ENCODE assay signal across 18 cellular contexts in the genomic region with DNA sequence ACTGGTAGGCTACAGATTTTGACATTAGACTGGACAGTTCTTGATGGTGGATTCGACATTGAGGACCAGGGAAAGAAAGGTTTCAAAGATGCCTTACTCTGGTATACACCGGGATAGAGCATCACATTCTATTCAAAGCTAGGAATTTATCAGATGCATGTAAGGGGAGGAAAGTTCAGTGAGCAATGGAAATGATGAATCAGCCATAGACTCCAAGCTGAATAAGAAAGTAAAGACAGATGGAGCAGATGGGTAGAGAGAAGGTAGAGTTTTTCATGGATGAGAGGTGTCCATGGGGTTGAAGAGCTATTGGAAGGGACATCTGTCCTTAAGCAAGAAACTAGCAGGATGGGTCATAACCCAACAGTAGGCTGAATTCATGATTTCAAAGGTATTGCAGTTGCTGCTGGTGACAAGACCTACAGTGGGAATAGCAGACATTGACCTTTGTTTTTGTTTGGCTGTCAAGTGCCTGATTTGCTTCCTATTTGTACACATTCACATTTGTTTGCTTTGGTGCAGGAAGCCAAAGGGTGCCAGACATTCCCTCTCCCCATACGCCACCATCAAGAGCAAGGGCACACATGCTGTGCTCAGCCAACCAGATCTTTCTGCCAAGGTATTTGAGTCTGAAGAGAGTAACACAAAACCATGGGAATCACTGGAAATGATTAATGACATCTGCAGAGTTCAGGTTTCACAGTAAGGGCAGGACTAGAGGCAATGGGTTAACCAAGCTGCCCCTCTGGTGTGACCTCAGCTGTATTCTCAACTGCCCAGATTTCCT. TPM values are rescaled to one million over a fixed set of nuclear protein-coding genes. Genes with fewer than 3 reads are reported as not detected.
DNase-seq lines count a peak whose midpoint lies in the region; ATAC-seq, FAIRE-seq and TF ChIP-seq lines count a peak whose summit lies in the region.
"Had no signal": no experiment of that assay in that cellular context is flagged by ENCODE, and none has a peak within 500 bp of the region (broad histone marks: within the 10 kb centered on the region; RNA-seq: fewer than 3 reads in every experiment).

No MANE protein-coding gene starts in this region.

- H3K9ac ChIP-seq in GM23248: no peak overlapping the region
- no peak overlapping the region for H3K9ac ChIP-seq in kidney (ENCODE audit: low read length in 2 of 2)
- H3K9ac ChIP-seq: BLaER1 had no signal

- H3K4me2 ChIP-seq in GM23248 (ENCODE audit: unreplicated experiment): no peak overlapping the region
- H3K4me2 ChIP-seq: BLaER1, smooth muscle cell had no signal

- no peaks in the 10 kb centered on the region for H3K79me2 ChIP-seq in GM23248 (ENCODE audit: insufficient read depth)

- no peak overlapping the region for H2AFZ ChIP-seq in GM23248

- TF ChIP-seq CTCF in right lobe of liver (IDR thresholded peaks at IDR 0.05) (no peak), D721Med (IDR thresholded peaks at IDR 0.05; ENCODE audit: insufficient read depth, missing control alignments) (no peak), kidney (IDR thresholded peaks at IDR 0.05; ENCODE audit: borderline replicate concordance, extremely low read depth, insufficient read depth) (no peak), adrenal gland (IDR thresholded peaks at IDR 0.05) (no peak)

- in situ Hi-C loops in GM23248 (cut with MboI): no loop called here

- TF ChIP-seq POLR2A in right lobe of liver (IDR thresholded peaks at IDR 0.05) (no peak), adrenal gland (IDR thresholded peaks at IDR 0.05) (no peak)

- H3K27me3 ChIP-seq in GM23248 (replicated peaks; ENCODE audit: insufficient read depth) (peaks cover 9% of the 10 kb centered on the region; the same call in 1 of the 2 replicates), right lobe of liver (no peaks in the 10 kb centered on the region), adrenal gland (no peaks in the 10 kb centered on the region)
- H3K27me3 ChIP-seq: BLaER1 had no signal

- H3K4me1 ChIP-seq in GM23248 (ENCODE audit: insufficient read depth) (no peaks in the 10 kb centered on the region), right lobe of liver (peaks cover 0 to 18% (median 6%) of the 10 kb centered on the region in 4 donors), kidney (ENCODE audit: control insufficient read depth in 1 of 2, insufficient read depth in 1 of 2, low read depth in 1 of 2, low read length in 2 of 2) (peaks cover 0 to 10% of the 10 kb centered on the region in 2 donors), adrenal gland (replicated peaks in 1 of 2) (no peaks in the 10 kb centered on the region)
- H3K4me1 ChIP-seq: BLaER1 had no signal

- FAIRE-seq in RCC 7860 (lab: Jason Lieb, UNC): peak; percentile 94
- no peak for FAIRE-seq in D721Med (lab: Jason Lieb, UNC)
- no peak for FAIRE-seq in kidney (lab: Jason Lieb, UNC)
- FAIRE-seq: islet of Langerhans, urothelium cell line had no signal

- ATAC-seq in right lobe of liver (peak; percentile 94 to 98 (median 96)), GM18858 (IDR thresholded peaks at IDR 0.05; ENCODE audit: unreplicated experiment) (no peak)

- H3K36me3 ChIP-seq in GM23248 (ENCODE audit: low read depth): no peaks in the 10 kb centered on the region
- no peaks in the 10 kb centered on the region for H3K36me3 ChIP-seq in right lobe of liver
- no peaks in the 10 kb centered on the region for H3K36me3 ChIP-seq in kidney (ENCODE audit: control insufficient read depth in 1 of 2, insufficient read depth in 2 of 2, low read length in 2 of 2)
- no peaks in the 10 kb centered on the region for H3K36me3 ChIP-seq in adrenal gland (replicated peaks in 1 of 2)
- H3K36me3 ChIP-seq: BLaER1 had no signal

- H3K4me3 ChIP-seq in GM23248 (no peak overlapping the region), right lobe of liver (no peak overlapping the region), kidney (ENCODE audit: low read length in 2 of 2) (no peak overlapping the region), adrenal gland (no peak overlapping the region)
- H3K4me3 ChIP-seq: BLaER1, SK-N-MC, smooth muscle cell had no signal

- no peaks in the 10 kb centered on the region for H3K9me2 ChIP-seq in GM23248 (ENCODE audit: insufficient read depth)

- H3K9me3 ChIP-seq in GM23248 (ENCODE audit: low read depth): no peaks in the 10 kb centered on the region
- no peaks in the 10 kb centered on the region for H3K9me3 ChIP-seq in right lobe of liver
- H3K9me3 ChIP-seq in kidney (ENCODE audit: control insufficient read depth in 1 of 2, low read length in 2 of 2): no peaks in the 10 kb centered on the region
- H3K9me3 ChIP-seq in adrenal gland (replicated peaks in 1 of 3): no peaks in the 10 kb centered on the region

- H3K27ac ChIP-seq in GM23248 (no peak overlapping the region), right lobe of liver (peak overlapping the region; percentile 60 to 70 (median 63)), kidney (ENCODE audit: low read depth in 2 of 2, low read length in 2 of 2) (no peak overlapping the region), adrenal gland (no peak overlapping the region)
- H3K27ac ChIP-seq: BLaER1, SK-N-MC had no signal

- no peaks in the 10 kb centered on the region for H3F3A ChIP-seq in GM23248 (ENCODE audit: insufficient read depth)

- WGBS in GM23248 (ENCODE audit: low coverage in 1 of 2, low lambda C conversion rate in 2 of 2, missing lambda C conversion rate in 2 of 2), 2 experiments: 67 to 82% methylated on average over 3 of the region's 3 CpGs
- WGBS in right lobe of liver (ENCODE audit: insufficient coverage, low coverage, low lambda C conversion rate, missing lambda C conversion rate): 70% methylated on average over 3 of the region's 3 CpGs
- 84 to 95% (median 88%) methylated on average over 3 of the region's 3 CpGs for WGBS in adrenal gland, 4 donors

- DNase-seq in GM23248 (peak; percentile 12), NCI-H2107 treated with DMSO at 0.1 percent for 48 hours (lab: John Stamatoyannopoulos, UW; ENCODE audit: unreplicated experiment) (peak; percentile 71), RCC 7860 (ENCODE audit: low spot score) (peak; percentile 85), right lobe of liver (peak; percentile 58 to 80 (median 72)), D721Med (ENCODE audit: insufficient read length, low spot score) (no peak), kidney (no peak), adrenal gland (no peak)
- DNase-seq: activated CD4-positive, alpha-beta memory T cell treated with anti-CD3 and anti-CD28 coated beads for 36 hours; caudate nucleus; KG1; NCI-H1694 treated with DMSO at 0.1 percent for 48 hours; stimulated activated naive CD4-positive, alpha-beta T cell treated with Interleukin-2 at 50 U/mL for 16 hours had no signal

- no peaks in the 10 kb centered on the region for H4K20me1 ChIP-seq in GM23248 (ENCODE audit: insufficient read depth)
- H4K20me1 ChIP-seq: BLaER1 had no signal

- intact Hi-C loops in right lobe of liver (cut with DNase I): no loop called here
- intact Hi-C loops in kidney (cut with DNase I): no loop called here
- intact Hi-C loops in adrenal gland (cut with DNase I): no loop called here

RNA-seq across cellular contexts. Expression of gene CACUL1, which starts 8.6 kb away (rescaled TPM):
- total RNA-seq in GM23248 (2014; rRNA removed; shearing (Covaris generic)): 14.8 and 18.8 TPM in 2 replicates
- 26.3 and 27.1 TPM in 2 replicates for polyA plus RNA-seq in GM23248 (2016; fragmentation: Nextera tagmentation; extraction: Ambion mirVana)
- 10 to 100 TPM; 15.5 to 26.4 (median 17.8) TPM for total RNA-seq in right lobe of liver
- total RNA-seq in kidney: 39.3 TPM
- 5.3 TPM for polyA plus RNA-seq in kidney (ENCODE audit: insufficient read depth, low read depth, low replicate concordance)
- 10 to 100 TPM; 24.2 to 70.0 (median 40.1) TPM for total RNA-seq in adrenal gland
- polyA plus RNA-seq in adrenal gland: 10 to 100 TPM in 2 of 3 donors, 1 to 10 TPM in 1; 6.9 to 24.5 (median 16.9) TPM

Comparison
In these comparisons a context has a peak if more than half of its experiments do, and no peak if none do; other contexts are left out.
1. DNase-seq: peak in GM23248 (single experiment), NCI-H2107 treated with DMSO at 0.1 percent for 48 hours (single experiment), RCC 7860 (single experiment) and right lobe of liver (3 of 3); none in D721Med (single experiment), kidney (single experiment) and adrenal gland (0 of 7).
2. H3K27ac ChIP-seq: peak in right lobe of liver (3 of 3); none in GM23248 (single experiment), kidney (0 of 2) and adrenal gland (0 of 5).